Comparison of ENCODE assay signal across 14 cellular contexts in genomic region chr17:59151591-59151990, GRCh38. TPM values are rescaled to one million over a fixed set of nuclear protein-coding genes. Genes with fewer than 3 reads are reported as not detected.
DNase-seq lines count a peak whose midpoint lies in the region; TF ChIP-seq lines count a peak whose summit lies in the region.
"Had no signal": no experiment of that assay in that cellular context is flagged by ENCODE, and none has a peak within 500 bp of the region (broad histone marks: within the 10 kb centered on the region; RNA-seq: fewer than 3 reads in every experiment).

No MANE protein-coding gene starts in this region.

- no peak for TF ChIP-seq CTCF in fibroblast of villous mesenchyme (IDR thresholded peaks at IDR 0.05; ENCODE audit: insufficient read depth, low read depth, low read length)
- no peak for TF ChIP-seq CTCF in GM10266 (IDR thresholded peaks at IDR 0.05; ENCODE audit: control insufficient read depth, insufficient read depth, low read depth, missing control alignments)

- peak overlapping the region; percentile 85 for H3K4me3 ChIP-seq in ACC112 (ENCODE audit: low read depth, low read length)
- peak overlapping the region; percentile 32 for H3K4me3 ChIP-seq in fibroblast of villous mesenchyme (ENCODE audit: low read depth, low read length)
- H3K4me3 ChIP-seq in effector memory CD4-positive, alpha-beta T cell (ENCODE audit: insufficient read depth, low read depth, low read length, poor library complexity, severe bottlenecking) = no peak overlapping the region
- H3K4me3 ChIP-seq: cardiac muscle cell, lower lobe of right lung had no signal

- peak overlapping the region; percentile 88; the same call in 1 of the 2 replicates for H3K27ac ChIP-seq in ACC112 (ENCODE audit: low read depth, low read length)
- no peak overlapping the region for H3K27ac ChIP-seq in effector memory CD4-positive, alpha-beta T cell (ENCODE audit: insufficient read depth, low read length, poor library complexity, severe bottlenecking)
- H3K27ac ChIP-seq: cardiac muscle cell, lower lobe of right lung had no signal

- H3K27me3 ChIP-seq in ACC112 (ENCODE audit: insufficient read depth, low read length) = no peaks in the 10 kb centered on the region
- H3K27me3 ChIP-seq in effector memory CD4-positive, alpha-beta T cell (replicated peaks; ENCODE audit: control insufficient read depth, insufficient read depth, low read length, poor library complexity, severe bottlenecking) = no peaks in the 10 kb centered on the region
- H3K27me3 ChIP-seq: cardiac muscle cell had no signal

- no peaks in the 10 kb centered on the region for H3K36me3 ChIP-seq in ACC112 (ENCODE audit: insufficient read depth, low read length)
- no peaks in the 10 kb centered on the region for H3K36me3 ChIP-seq in effector memory CD4-positive, alpha-beta T cell (ENCODE audit: control insufficient read depth, insufficient read depth, low read length)
- H3K36me3 ChIP-seq: cardiac muscle cell, lower lobe of right lung had no signal

- H3K27ac Mint-ChIP-seq in T-helper 2 cell treated with Interferon-gamma antibody and Interleukin-4, amounts not matched to agents 5 μg/mL and 100 μg/mL, for 36 hours = peak overlapping the region; percentile 27
- H3K27ac Mint-ChIP-seq: IgD-negative memory B cell had no signal

- DNase-seq in EH (ENCODE audit: low read depth) = peak; percentile 19
- DNase-seq in T-helper 2 cell treated with Interferon-gamma antibody and Interleukin-4, amounts not matched to agents 5 μg/mL and 100 μg/mL, for 36 hours (ENCODE audit: low spot score) = no peak
- DNase-seq in fibroblast of villous mesenchyme (ENCODE audit: low read depth) = peak; percentile 30
- DNase-seq in DMS79 treated with DMSO at 0.1 percent for 48 hours (lab: John Stamatoyannopoulos, UW) = no peak
- DNase-seq in GM10266 (ENCODE audit: extremely low spot score) = no peak
- no peak for DNase-seq in DMS153 treated with DMSO at 0.1 percent for 48 hours (lab: John Stamatoyannopoulos, UW; ENCODE audit: unreplicated experiment)
- no peak for DNase-seq in effector memory CD4-positive, alpha-beta T cell
- DNase-seq: lower lobe of right lung, NCI-H2107, retina, Right ventricle myocardium superior had no signal

- H3K4me3 Mint-ChIP-seq in T-helper 2 cell treated with Interferon-gamma antibody and Interleukin-4, amounts not matched to agents 5 μg/mL and 100 μg/mL, for 36 hours = peak overlapping the region; percentile 55

- no peak overlapping the region for H2AFZ ChIP-seq in ACC112 (ENCODE audit: low read length, unreplicated experiment)

- H3K9me3 ChIP-seq in effector memory CD4-positive, alpha-beta T cell (ENCODE audit: control insufficient read depth, low read length) = no peaks in the 10 kb centered on the region
- H3K9me3 ChIP-seq: lower lobe of right lung had no signal

- no peaks in the 10 kb centered on the region for H3K9me3 Mint-ChIP-seq in T-helper 2 cell treated with Interferon-gamma antibody and Interleukin-4, amounts not matched to agents 5 μg/mL and 100 μg/mL, for 36 hours
- H3K9me3 Mint-ChIP-seq: IgD-negative memory B cell had no signal

- H3K27me3 Mint-ChIP-seq in T-helper 2 cell treated with Interferon-gamma antibody and Interleukin-4, amounts not matched to agents 5 μg/mL and 100 μg/mL, for 36 hours (ENCODE audit: low read depth) = no peaks in the 10 kb centered on the region
- H3K27me3 Mint-ChIP-seq: IgD-negative memory B cell had no signal

- peaks cover 37% of the 10 kb centered on the region for H3K4me1 Mint-ChIP-seq in T-helper 2 cell treated with Interferon-gamma antibody and Interleukin-4, amounts not matched to agents 5 μg/mL and 100 μg/mL, for 36 hours (ENCODE audit: low read depth)

- peaks cover 26% of the 10 kb centered on the region for H3K4me1 ChIP-seq in ACC112 (ENCODE audit: control insufficient read depth, insufficient read depth, low read length, unreplicated experiment)
- H3K4me1 ChIP-seq in effector memory CD4-positive, alpha-beta T cell (ENCODE audit: control insufficient read depth, insufficient read depth, low read length, poor library complexity, severe bottlenecking) = peaks cover 6% of the 10 kb centered on the region

- H3K36me3 Mint-ChIP-seq in T-helper 2 cell treated with Interferon-gamma antibody and Interleukin-4, amounts not matched to agents 5 μg/mL and 100 μg/mL, for 36 hours (ENCODE audit: low read depth) = peaks cover 32% of the 10 kb centered on the region
- H3K36me3 Mint-ChIP-seq: IgD-negative memory B cell had no signal

- H3K79me2 ChIP-seq in ACC112 (ENCODE audit: control insufficient read depth, insufficient read depth, low read length, unreplicated experiment) = peaks cover 87% of the 10 kb centered on the region

RNA-seq across cellular contexts. Expression of gene SKA2, which starts 3.4 kb away (rescaled TPM):
- 52.2 and 68.2 TPM in 2 replicates for total RNA-seq in fibroblast of villous mesenchyme

RNA-seq across cellular contexts. Expression of gene PRR11, which starts 4.0 kb away (rescaled TPM):
- total RNA-seq in fibroblast of villous mesenchyme = 8.4 and 11.2 TPM in 2 replicates

RNA-seq across cellular contexts. Expression of gene TRIM37, which starts 44.9 kb away (rescaled TPM):
- total RNA-seq in fibroblast of villous mesenchyme = 44.1 and 62.6 TPM in 2 replicates

RNA-seq across cellular contexts. Expression of gene SMG8, which starts 58.2 kb away (rescaled TPM):
- 19.3 and 32.8 TPM in 2 replicates for total RNA-seq in fibroblast of villous mesenchyme

Comparison
In these comparisons a context has a peak if more than half of its experiments do, and no peak if none do; other contexts are left out.
1. DNase-seq: peak in EH (single experiment) and fibroblast of villous mesenchyme (single experiment); none in T-helper 2 cell treated with Interferon-gamma antibody and Interleukin-4, amounts not matched to agents 5 μg/mL and 100 μg/mL, for 36 hours (single experiment), DMS79 treated with DMSO at 0.1 percent for 48 hours (single experiment), GM10266 (single experiment), DMS153 treated with DMSO at 0.1 percent for 48 hours (single experiment) and effector memory CD4-positive, alpha-beta T cell (0 of 3).